ENCODE assay signal across 12 cellular contexts in genomic region chr10:35453855-35454532, GRCh38.
DNase-seq lines count a peak whose midpoint lies in the region; ATAC-seq and TF ChIP-seq lines count a peak whose summit lies in the region.
"Had no signal": no experiment of that assay in that cellular context is flagged by ENCODE, and none has a peak within 500 bp of the region (broad histone marks: within the 10 kb centered on the region; RNA-seq: fewer than 3 reads in every experiment).

No MANE protein-coding gene starts in this region.

- 26 to 46% methylated on average over 12 of the region's 12 CpGs for WGBS in body of pancreas, 2 donors

- peak; percentile 80 for DNase-seq in HCEC 1CT
- DNase-seq in body of pancreas, result peak; percentile 37 to 59 (median 52)
- DNase-seq in left ventricle myocardium superior, result no peak
- no peak for DNase-seq in SHP77 (lab: John Stamatoyannopoulos, UW)
- no peak for DNase-seq in stimulated activated naive CD4-positive, alpha-beta T cell (lab: John Stamatoyannopoulos, UW)
- no peak for DNase-seq in stimulated activated CD4-positive, alpha-beta T cell treated with anti-CD3 and anti-CD28 coated beads, Interleukin-2, amount 100 ng/mL, for 24 hours
- DNase-seq in HuH-7.5 (ENCODE audit: low spot score), result no peak
- DNase-seq: activated naive CD4-positive, alpha-beta T cell treated with anti-CD3 and anti-CD28 coated beads, Interleukin-2, amount 50 U/mL, for 16 hours; DMS 273 treated with DMSO at 0.1 percent for 48 hours; NCI-H69 had no signal

- TF ChIP-seq POLR2A in body of pancreas (IDR thresholded peaks at IDR 0.05), result no peak

- H3K27me3 ChIP-seq in body of pancreas (no peaks in the 10 kb centered on the region), skeletal muscle tissue (ENCODE audit: control insufficient read depth in 3 of 3, insufficient read depth in 3 of 3, low read length in 3 of 3) (no peaks in the 10 kb centered on the region)
- H3K27me3 ChIP-seq: ovary had no signal

- intact Hi-C loops in body of pancreas (cut with DNase I) (no loop called here), left ventricle myocardium superior (cut with micrococcal nuclease) (no loop called here)

- H3K36me3 ChIP-seq in body of pancreas (replicated peaks in 1 of 2; ENCODE audit: insufficient read depth in 1 of 2, low read depth in 2 of 2) (no peaks in the 10 kb centered on the region), skeletal muscle tissue (ENCODE audit: control insufficient read depth in 3 of 3, insufficient read depth in 3 of 3, low read length in 3 of 3) (no peaks in the 10 kb centered on the region)
- H3K36me3 ChIP-seq: ovary had no signal

- H3K27ac ChIP-seq in body of pancreas (peak overlapping the region in 2 of 4 donors; percentile 55), skeletal muscle tissue (ENCODE audit: low read depth, low read length) (peak overlapping the region; percentile 58)
- H3K27ac ChIP-seq: ovary had no signal

- no peak for TF ChIP-seq CTCF in body of pancreas (IDR thresholded peaks at IDR 0.05)

- no peak overlapping the region for H3K4me3 ChIP-seq in body of pancreas
- peak overlapping the region; percentile 17 to 52 (median 41) for H3K4me3 ChIP-seq in skeletal muscle tissue (ENCODE audit: low read length in 3 of 3)
- H3K4me3 ChIP-seq: ovary had no signal

- H3K9ac ChIP-seq in skeletal muscle tissue (ENCODE audit: low read depth in 1 of 3, low read length in 3 of 3), result peak overlapping the region; percentile 23 to 65 (median 43)

- ATAC-seq in body of pancreas (peak; percentile 83), left ventricle myocardium superior (peak; percentile 52)

- no peaks in the 10 kb centered on the region for H3K9me3 ChIP-seq in body of pancreas
- no peaks in the 10 kb centered on the region for H3K9me3 ChIP-seq in skeletal muscle tissue (ENCODE audit: control insufficient read depth in 3 of 3, low read length in 3 of 3)
- H3K9me3 ChIP-seq: ovary had no signal

- H3K4me1 ChIP-seq in body of pancreas (peaks cover 62% of the 10 kb centered on the region), skeletal muscle tissue (ENCODE audit: control insufficient read depth in 3 of 3, insufficient read depth in 3 of 3, low read length in 3 of 3) (peaks cover 33 to 66% (median 46%) of the 10 kb centered on the region in 3 donors)

Comparison
In these comparisons a context has a peak if more than half of its experiments do, and no peak if none do; other contexts are left out.
1. DNase-seq: peak in HCEC 1CT (single experiment) and body of pancreas (4 of 4); none in left ventricle myocardium superior (single experiment), SHP77 (0 of 2), stimulated activated naive CD4-positive, alpha-beta T cell (0 of 6), stimulated activated CD4-positive, alpha-beta T cell treated with anti-CD3 and anti-CD28 coated beads, Interleukin-2, amount 100 ng/mL, for 24 hours (0 of 2) and HuH-7.5 (single experiment).
2. H3K4me3 ChIP-seq: peak in skeletal muscle tissue (3 of 3); none in body of pancreas (0 of 2).